ENCODE assay signal across 14 cellular contexts in the genomic region with DNA sequence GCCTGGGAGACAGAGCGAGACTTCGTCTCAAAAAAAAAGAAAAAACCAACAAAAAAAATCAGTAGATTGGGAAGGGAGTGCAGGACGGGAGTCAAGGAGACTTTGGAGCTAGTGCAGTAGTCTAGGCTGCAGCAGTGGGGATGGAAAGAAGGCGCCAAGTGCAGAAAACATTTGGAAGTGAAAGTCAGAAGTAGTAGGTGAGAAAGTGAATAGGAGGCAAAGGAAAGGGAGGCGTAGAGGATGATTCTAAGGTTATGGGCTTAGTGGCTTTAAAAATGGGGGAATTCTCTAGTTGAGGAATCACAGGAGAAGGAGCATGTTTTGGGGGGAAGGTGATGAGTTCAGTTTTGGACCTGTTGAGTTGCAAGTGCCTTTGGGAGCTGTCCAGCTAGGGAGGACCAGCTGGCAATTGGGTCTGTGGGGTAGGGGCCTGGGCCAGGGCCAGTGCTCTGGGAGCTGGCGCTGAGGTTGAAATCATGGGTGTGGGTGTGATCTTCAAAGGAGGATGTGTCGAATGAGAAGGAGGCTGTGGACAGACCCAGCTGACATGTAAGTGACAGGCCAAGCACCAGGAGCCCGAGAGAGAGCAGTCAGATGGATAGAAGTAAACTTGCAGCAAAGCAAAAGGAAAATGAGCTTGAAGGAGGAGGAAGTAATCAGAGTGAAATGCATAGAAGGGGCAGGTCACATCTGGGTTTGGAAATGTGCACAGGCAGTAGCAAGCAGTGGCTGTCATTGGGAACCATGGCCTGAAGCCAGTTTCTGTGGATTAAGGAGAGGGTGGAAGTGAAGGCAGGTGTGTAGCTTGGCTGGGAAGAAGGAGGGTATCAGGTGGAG.
"Had no signal": no experiment of that assay in that cellular context is flagged by ENCODE, and none has a peak within 500 bp of the region (broad histone marks: within the 10 kb centered on the region; RNA-seq: fewer than 3 reads in every experiment).

No MANE protein-coding gene starts in this region.

- H3K4me1 Mint-ChIP-seq: activated B cell treated with CpG ODN at 0.5 μM for 24 hours had no signal

- H3K27ac Mint-ChIP-seq: activated B cell treated with CpG ODN at 0.5 μM for 24 hours; activated naive CD8-positive, alpha-beta T cell treated with anti-CD3 and anti-CD28 coated beads for 36 hours; activated T-cell treated with anti-CD3 and anti-CD28 coated beads, Interleukin-2, amount 50 U/mL, for 24 hours; naive B cell; stimulated activated memory B cell treated with anti-CD40 and anti-IgM and Interleukin-4, amounts not matched to agents 10 μg/mL and 1 μg/mL and 100 μg/mL, for 72 hours; T-helper 1 cell treated with Interleukin-12 subunit alpha and Interleukin-12 subunit beta and Interleukin-4 antibody, amounts not matched to agents 30 μg/mL and 1 μg/mL, for 36 hours had no signal

- DNase-seq: activated B cell treated with CpG ODN at 0.5 μM for 24 hours; activated gamma-delta T cell treated with Interleukin-2 at 50 U/mL for 16 hours; activated naive CD8-positive, alpha-beta T cell treated with anti-CD3 and anti-CD28 coated beads for 36 hours; esophagus squamous epithelium; foreskin fibroblast; naive B cell had no signal

- H3K4me3 ChIP-seq: breast epithelium, esophagus squamous epithelium, right atrium auricular region, smooth muscle cell, suprapubic skin had no signal

- H3K27ac ChIP-seq: breast epithelium, esophagus squamous epithelium, neutrophil, right atrium auricular region, suprapubic skin had no signal

- H3K36me3 Mint-ChIP-seq: stimulated activated memory B cell treated with anti-CD40 and anti-IgM and Interleukin-4, amounts not matched to agents 10 μg/mL and 1 μg/mL and 100 μg/mL, for 72 hours had no signal

- H3K27me3 Mint-ChIP-seq: activated naive CD8-positive, alpha-beta T cell treated with anti-CD3 and anti-CD28 coated beads for 36 hours; activated T-cell treated with anti-CD3 and anti-CD28 coated beads, Interleukin-2, amount 50 U/mL, for 24 hours; stimulated activated memory B cell treated with anti-CD40 and anti-IgM and Interleukin-4, amounts not matched to agents 10 μg/mL and 1 μg/mL and 100 μg/mL, for 72 hours had no signal

- H3K36me3 ChIP-seq: breast epithelium, neutrophil had no signal

- ATAC-seq: stimulated activated memory B cell treated with anti-CD40 and anti-IgM and Interleukin-4, amounts not matched to agents 10 μg/mL and 1 μg/mL and 100 μg/mL, for 72 hours had no signal

- H3K9me3 ChIP-seq: breast epithelium, esophagus squamous epithelium, neutrophil, right atrium auricular region, suprapubic skin had no signal

- H3K27me3 ChIP-seq: breast epithelium, esophagus squamous epithelium, neutrophil, right atrium auricular region, suprapubic skin had no signal

- H3K4me3 Mint-ChIP-seq: activated B cell treated with CpG ODN at 0.5 μM for 24 hours; activated naive CD8-positive, alpha-beta T cell treated with anti-CD3 and anti-CD28 coated beads for 36 hours; activated T-cell treated with anti-CD3 and anti-CD28 coated beads, Interleukin-2, amount 50 U/mL, for 24 hours; naive B cell; stimulated activated memory B cell treated with anti-CD40 and anti-IgM and Interleukin-4, amounts not matched to agents 10 μg/mL and 1 μg/mL and 100 μg/mL, for 72 hours; T-helper 1 cell treated with Interleukin-12 subunit alpha and Interleukin-12 subunit beta and Interleukin-4 antibody, amounts not matched to agents 30 μg/mL and 1 μg/mL, for 36 hours had no signal
